8 cellular contexts compared by ENCODE assay signal in genomic region chr20:11585752-11586352, GRCh38.
DNase-seq lines count a peak whose midpoint lies in the region; ATAC-seq and TF ChIP-seq lines count a peak whose summit lies in the region.

No MANE protein-coding gene starts in this region.

- intact Hi-C loops in Right ventricle myocardium inferior (cut with DNase I) (no loop called here), OCI-LY7 (cut with micrococcal nuclease; ENCODE audit: unreplicated experiment) (no loop called here), colonic mucosa (cut with DNase I) (no loop called here)

- H3K27me3 ChIP-seq in cardiac muscle cell (no peaks in the 10 kb centered on the region), colonic mucosa (no peaks in the 10 kb centered on the region)

- H3K4me1 ChIP-seq in cardiac muscle cell (ENCODE audit: low read depth) (no peaks in the 10 kb centered on the region), OCI-LY7 (ENCODE audit: insufficient read depth, low read length, poor library complexity, severe bottlenecking) (no peaks in the 10 kb centered on the region), colonic mucosa (no peaks in the 10 kb centered on the region)

- no peaks in the 10 kb centered on the region for H3K27me3 Mint-ChIP-seq in T-helper 2 cell treated with Interferon-gamma antibody and Interleukin-4, amounts not matched to agents 5 μg/mL and 100 μg/mL, for 36 hours (ENCODE audit: low read depth)

- H3K4me3 ChIP-seq in cardiac muscle cell (no peak overlapping the region), OCI-LY7 (ENCODE audit: low read depth, low read length, poor library complexity, severe bottlenecking) (no peak overlapping the region), fibroblast of mammary gland (ENCODE audit: control insufficient read depth, low read depth, low read length) (no peak overlapping the region), colonic mucosa (no peak overlapping the region)

- H2AFZ ChIP-seq in OCI-LY7 (ENCODE audit: low read length) = no peak overlapping the region

- POLR2A ChIA-PET in OCI-LY7 (lab: Charles Lee) = no interaction called here

- H3K9me3 Mint-ChIP-seq in T-helper 2 cell treated with Interferon-gamma antibody and Interleukin-4, amounts not matched to agents 5 μg/mL and 100 μg/mL, for 36 hours = peaks cover 3% of the 10 kb centered on the region

- H3K9me3 ChIP-seq in cardiac muscle cell (ENCODE audit: low read depth) (no peaks in the 10 kb centered on the region), OCI-LY7 (ENCODE audit: low read length) (no peaks in the 10 kb centered on the region), colonic mucosa (no peaks in the 10 kb centered on the region)

- peak; percentile 27 to 29 for DNase-seq in cardiac muscle cell (ENCODE audit: low read depth in 1 of 2, low spot score in 1 of 2)
- no peak for DNase-seq in Right ventricle myocardium inferior (ENCODE audit: missing footprints)
- no peak for DNase-seq in OCI-LY7 (ENCODE audit: low spot score)
- peak; percentile 9 for DNase-seq in fibroblast of mammary gland (ENCODE audit: low read depth)
- no peak for DNase-seq in stimulated activated naive CD4-positive, alpha-beta T cell treated with Interleukin-2 at 50 U/mL for 16 hours (lab: John Stamatoyannopoulos, UW)
- DNase-seq in colonic mucosa = no peak
- DNase-seq in T-helper 2 cell treated with Interferon-gamma antibody and Interleukin-4, amounts not matched to agents 5 μg/mL and 100 μg/mL, for 36 hours (ENCODE audit: low spot score) = no peak

- H3K36me3 Mint-ChIP-seq in T-helper 2 cell treated with Interferon-gamma antibody and Interleukin-4, amounts not matched to agents 5 μg/mL and 100 μg/mL, for 36 hours (ENCODE audit: low read depth) = no peaks in the 10 kb centered on the region

- CTCF ChIA-PET in OCI-LY7 (lab: Charles Lee; ENCODE audit: unreplicated experiment) = no interaction called here

- no peaks in the 10 kb centered on the region for H3K9me2 ChIP-seq in OCI-LY7 (ENCODE audit: insufficient read depth, low read length)

- no peak overlapping the region for H3K4me2 ChIP-seq in OCI-LY7 (ENCODE audit: low read length)

- ATAC-seq in Right ventricle myocardium inferior = no peak
- ATAC-seq in activated CD4-positive, CD25-positive, alpha-beta regulatory T cell treated with anti-CD3 and anti-CD28 coated beads, Interleukin-2, amount 50 U/mL, for 24 hours = no peak

- BruUV-seq in OCI-LY7 (replicated peaks; lab: Mats Ljungman, UMichigan) = no TSS peak

- H4K20me1 ChIP-seq in OCI-LY7 (ENCODE audit: insufficient read depth, low read length) = no peaks in the 10 kb centered on the region

- H3K27ac ChIP-seq in cardiac muscle cell (no peak overlapping the region), OCI-LY7 (ENCODE audit: low read depth, low read length, poor library complexity, severe bottlenecking) (no peak overlapping the region), colonic mucosa (no peak overlapping the region)

- H3K4me3 Mint-ChIP-seq in T-helper 2 cell treated with Interferon-gamma antibody and Interleukin-4, amounts not matched to agents 5 μg/mL and 100 μg/mL, for 36 hours = no peak overlapping the region

- no peaks in the 10 kb centered on the region for H3K79me2 ChIP-seq in OCI-LY7 (ENCODE audit: insufficient read depth, low read depth, low read length)

- H3K36me3 ChIP-seq in cardiac muscle cell (no peaks in the 10 kb centered on the region), OCI-LY7 (ENCODE audit: insufficient read depth, low read length) (no peaks in the 10 kb centered on the region), colonic mucosa (no peaks in the 10 kb centered on the region)

- H3K9ac ChIP-seq in colonic mucosa (ENCODE audit: low read depth in 2 of 2, low read length in 2 of 2) = no peak overlapping the region

- H3K4me1 Mint-ChIP-seq in T-helper 2 cell treated with Interferon-gamma antibody and Interleukin-4, amounts not matched to agents 5 μg/mL and 100 μg/mL, for 36 hours (ENCODE audit: low read depth) = no peaks in the 10 kb centered on the region

- TF ChIP-seq CTCF in cardiac muscle cell (IDR thresholded peaks at IDR 0.05; ENCODE audit: low read depth, low read length) = peak; percentile 33
- TF ChIP-seq CTCF in OCI-LY7 (conservative IDR thresholded peaks at IDR 0.05; ENCODE audit: low read length) = peak; percentile 51
- peak; percentile 15 for TF ChIP-seq CTCF in fibroblast of mammary gland (conservative IDR thresholded peaks at IDR 0.05; ENCODE audit: control insufficient read depth, insufficient read depth, low read depth, low read length)
- no peak for TF ChIP-seq CTCF in colonic mucosa (IDR thresholded peaks at IDR 0.05)

- no peak overlapping the region for H3K27ac Mint-ChIP-seq in T-helper 2 cell treated with Interferon-gamma antibody and Interleukin-4, amounts not matched to agents 5 μg/mL and 100 μg/mL, for 36 hours

Comparison
In these comparisons a context has a peak if more than half of its experiments do, and no peak if none do; other contexts are left out.
1. DNase-seq: peak in cardiac muscle cell (2 of 2) and fibroblast of mammary gland (single experiment); none in Right ventricle myocardium inferior (single experiment), OCI-LY7 (single experiment), stimulated activated naive CD4-positive, alpha-beta T cell treated with Interleukin-2 at 50 U/mL for 16 hours (single experiment), colonic mucosa (single experiment) and T-helper 2 cell treated with Interferon-gamma antibody and Interleukin-4, amounts not matched to agents 5 μg/mL and 100 μg/mL, for 36 hours (single experiment).